In genomic region chr4:52862605-52863236, GRCh38 we compare ENCODE assay signal across 8 cellular contexts. TPM values are rescaled to one million over a fixed set of nuclear protein-coding genes. Genes with fewer than 3 reads are reported as not detected.
DNase-seq lines count a peak whose midpoint lies in the region; ATAC-seq, FAIRE-seq and TF ChIP-seq lines count a peak whose summit lies in the region.

No MANE protein-coding gene starts in this region.

- H2AFZ ChIP-seq in HCT116 (ENCODE audit: low read depth, low read length, poor library complexity, severe bottlenecking), result no peak overlapping the region

- H3K4me2 ChIP-seq in HCT116 (ENCODE audit: low read length), result peak overlapping the region; percentile 73

- no peaks in the 10 kb centered on the region for H3K36me3 ChIP-seq in HCT116 (ENCODE audit: control insufficient read depth in 1 of 2, insufficient read depth in 2 of 2, low read length in 2 of 2)
- no peaks in the 10 kb centered on the region for H3K36me3 ChIP-seq in small intestine (ENCODE audit: control insufficient read depth in 2 of 2, insufficient read depth in 2 of 2, low read length in 2 of 2)

- peaks cover 0 to 4% of the 10 kb centered on the region in 2 experiments; a peak in 2 of 4 replicates for H3K4me1 ChIP-seq in HCT116 (ENCODE audit: control insufficient read depth in 1 of 2, insufficient read depth in 2 of 2, low read length in 2 of 2)
- H3K4me1 ChIP-seq in right cardiac atrium (ENCODE audit: control insufficient read depth, insufficient read depth, low read length), result no peaks in the 10 kb centered on the region
- H3K4me1 ChIP-seq in small intestine (ENCODE audit: control insufficient read depth in 2 of 2, insufficient read depth in 1 of 2, low read depth in 1 of 2, low read length in 1 of 2), result peaks cover 2 to 4% of the 10 kb centered on the region in 2 donors

- no peak overlapping the region for H3K4me3 ChIP-seq in HCT116 (replicated peaks in 1 of 2; ENCODE audit: low read depth in 1 of 2, low read length in 2 of 2)
- peak overlapping the region; percentile 49 for H3K4me3 ChIP-seq in right cardiac atrium (ENCODE audit: low read length)
- peak overlapping the region; percentile 32 to 45 for H3K4me3 ChIP-seq in small intestine (ENCODE audit: low read depth in 1 of 2, low read length in 2 of 2)

- H4K20me1 ChIP-seq in HCT116 (ENCODE audit: insufficient read depth), result no peaks in the 10 kb centered on the region

- BruUV-seq in HCT116 (replicated peaks; lab: Mats Ljungman, UMichigan), result no TSS peak

- CTCF ChIA-PET in HCT116 (lab: Charles Lee), result no interaction called here

- intact Hi-C loops in HCT116 (cut with micrococcal nuclease) (no loop called here), right cardiac atrium (cut with DNase I) (loop anchor here in 3 of 4 donors (2.0 to 10.0 kb wide), 6 partner anchors 92 to 310 kb away; partner anchors contain the start of gene ERVMER34-1 (in 1 of the 3))

- POLR2A ChIA-PET in HCT116 (lab: Charles Lee), result no interaction called here

- H3K27ac ChIP-seq in HCT116 (ENCODE audit: low read depth, low read length), result no peak overlapping the region
- peak overlapping the region; percentile 56; the same call in 1 of the 2 replicates for H3K27ac ChIP-seq in VCaP
- H3K27ac ChIP-seq in right cardiac atrium (ENCODE audit: low read length), result peak overlapping the region; percentile 50
- no peak overlapping the region for H3K27ac ChIP-seq in small intestine (ENCODE audit: low read depth in 1 of 2, low read length in 1 of 2)

- FAIRE-seq in small intestine (lab: Jason Lieb, UNC) (no peak), urothelium cell line (lab: Jason Lieb, UNC) (no peak), frontal cortex (lab: Jason Lieb, UNC) (no peak)

- H3K9me3 ChIP-seq in HCT116 (ENCODE audit: control insufficient read depth in 1 of 2, insufficient read depth in 1 of 2, low read depth in 1 of 2, low read length in 2 of 2) (peaks cover 0 to 7% of the 10 kb centered on the region in 2 experiments; a peak in 1 of 4 replicates), right cardiac atrium (ENCODE audit: control insufficient read depth, low read length) (no peaks in the 10 kb centered on the region), small intestine (ENCODE audit: control insufficient read depth, low read depth) (no peaks in the 10 kb centered on the region)

- RAD21 ChIA-PET in HCT116 (lab: Charles Lee; ENCODE audit: low non-redundant PET in 1 of 2, low total read pairs in 2 of 2, uncharacterized antibody in 2 of 2, unreplicated experiment in 2 of 2), result no interaction called here

- no peak overlapping the region for H3K9ac ChIP-seq in HCT116 (ENCODE audit: low read length)

- H3K79me2 ChIP-seq in HCT116 (ENCODE audit: insufficient read depth, low read length), result no peaks in the 10 kb centered on the region

- TF ChIP-seq POLR2A in HCT116 (IDR thresholded peaks at IDR 0.05; ENCODE audit: borderline replicate concordance, extremely low read depth, insufficient read depth, insufficient read length), result no peak

- DNase-seq in HCT116 (ENCODE audit: low read depth, low spot score), result no peak
- DNase-seq in right cardiac atrium, result peak in 2 of 3 donors; percentile 55 to 60
- DNase-seq in small intestine, result no peak
- DNase-seq in urothelium cell line (ENCODE audit: low spot score), result no peak
- DNase-seq in frontal cortex (ENCODE audit: low spot score in 2 of 2), result no peak

- TF ChIP-seq RAD21 in HCT116 (IDR thresholded peaks at IDR 0.05; ENCODE audit: low read depth), result no peak

- ATAC-seq in HCT116 (no peak), right cardiac atrium (peak; percentile 4 to 23), GM19455 (IDR thresholded peaks at IDR 0.05; ENCODE audit: unreplicated experiment) (no peak), GM21526 (IDR thresholded peaks at IDR 0.05; ENCODE audit: low FRiP score, unreplicated experiment) (no peak)

- TF ChIP-seq CTCF in HCT116 (IDR thresholded peaks at IDR 0.05 in 2 of 3, conservative IDR thresholded peaks at IDR 0.05 in 1 of 3; ENCODE audit: borderline replicate concordance in 1 of 3, insufficient read depth in 1 of 3, low read depth in 2 of 3, low read length in 2 of 3) (no peak), VCaP (conservative IDR thresholded peaks at IDR 0.05) (no peak)

- no peaks in the 10 kb centered on the region for H3K9me2 ChIP-seq in HCT116 (ENCODE audit: insufficient read depth)

- H3K27me3 ChIP-seq in HCT116 (ENCODE audit: insufficient read depth, low read length) (no peaks in the 10 kb centered on the region), right cardiac atrium (ENCODE audit: control insufficient read depth, insufficient read depth) (no peaks in the 10 kb centered on the region), small intestine (ENCODE audit: control insufficient read depth in 2 of 2, insufficient read depth in 2 of 2, low read length in 2 of 2) (peaks cover 0 to 7% of the 10 kb centered on the region in 2 donors)

- 7% methylated on average over 28 of the region's 28 CpGs for WGBS in right cardiac atrium
- WGBS in small intestine, 3 donors, result 13 to 34% (median 30%) methylated on average over 27 to 28 of the region's 28 CpGs

TF ChIP-seq in HCT116, 20 proteins besides CTCF, POLR2A, EP300 and RAD21:
- TF ChIP-seq JUND (IDR thresholded peaks at IDR 0.05) (no peak), SP1 (IDR thresholded peaks at IDR 0.05; ENCODE audit: low read depth) (no peak)

RNA-seq across cellular contexts. Expression of gene RASL11B, which starts 0.6 kb away (rescaled TPM):
- total RNA-seq in HCT116 (2021; ENCODE audit: unreplicated experiment) (0.34 TPM), right cardiac atrium (10 to 100 TPM in 3 of 4 donors, 1 to 10 TPM in 1; 9.6 to 37.2 (median 16.5) TPM), frontal cortex (19.2 TPM)
- polyA plus RNA-seq in HCT116 (2012), result 0.18 TPM in 1 of 2 replicates, not detected in the other
- polyA plus RNA-seq in right cardiac atrium (11.4 TPM), small intestine (under 1 TPM in 1 of 3 donors, not detected in 2; 0.60 TPM)

Comparison
In these comparisons a context has a peak if more than half of its experiments do, and no peak if none do; other contexts are left out.
1. ATAC-seq: peak in right cardiac atrium (2 of 2); none in HCT116 (single experiment), GM19455 (single experiment) and GM21526 (single experiment).
2. DNase-seq: peak in right cardiac atrium (2 of 3); none in HCT116 (single experiment), small intestine (single experiment), urothelium cell line (single experiment) and frontal cortex (0 of 2).
3. H3K27ac ChIP-seq: peak in VCaP (single experiment) and right cardiac atrium (single experiment); none in HCT116 (single experiment) and small intestine (0 of 2).
4. H3K4me3 ChIP-seq: peak in right cardiac atrium (single experiment) and small intestine (2 of 2); none in HCT116 (0 of 2).